ENCODE assay signal across 2 cellular contexts in genomic region chr7:104973909-104974415, GRCh38.
TF ChIP-seq lines count a peak whose summit lies in the region.

No MANE protein-coding gene starts in this region.

TF ChIP-seq in GM23338, 12 proteins besides CTCF, POLR2A, EP300 and RAD21 (continued from another document):
- no peak for TF ChIP-seq ZNF462 (CRISPR knock-in tag; IDR thresholded peaks at IDR 0.05)
- no peak for TF ChIP-seq ZNF114 (CRISPR knock-in tag; IDR thresholded peaks at IDR 0.05)
- TF ChIP-seq EZH2phosphoT487 (IDR thresholded peaks at IDR 0.05; ENCODE audit: unreplicated experiment) = no peak
- no peak for TF ChIP-seq POLR2AphosphoS5 (IDR thresholded peaks at IDR 0.05; ENCODE audit: low read depth)
- no peak for TF ChIP-seq ETS1 (IDR thresholded peaks at IDR 0.05)
- no peak for TF ChIP-seq JUNB (IDR thresholded peaks at IDR 0.05; ENCODE audit: unreplicated experiment)
- TF ChIP-seq ZNF331 (CRISPR knock-in tag; IDR thresholded peaks at IDR 0.05; ENCODE audit: low read depth) = no peak
- TF ChIP-seq REST (IDR thresholded peaks at IDR 0.05; ENCODE audit: unreplicated experiment) = no peak
- TF ChIP-seq CREB1 (CRISPR knock-in tag; IDR thresholded peaks at IDR 0.05; ENCODE audit: low read depth) = no peak

TF ChIP-seq in K562, 482 proteins besides CTCF, POLR2A, EP300 and RAD21 (continued from another document):
- peak; percentile 59 for TF ChIP-seq USF1 (CRISPR knock-in tag; IDR thresholded peaks at IDR 0.05)
- peak; percentile 52; the same call in 1 of the 2 replicates for TF ChIP-seq RAD51 (IDR thresholded peaks at IDR 0.05; ENCODE audit: borderline replicate concordance, low read depth)
- TF ChIP-seq ZNF12 (CRISPR knock-in tag; IDR thresholded peaks at IDR 0.05) = peak; percentile 5; the same call in 1 of the 2 replicates
